In the genomic region with DNA sequence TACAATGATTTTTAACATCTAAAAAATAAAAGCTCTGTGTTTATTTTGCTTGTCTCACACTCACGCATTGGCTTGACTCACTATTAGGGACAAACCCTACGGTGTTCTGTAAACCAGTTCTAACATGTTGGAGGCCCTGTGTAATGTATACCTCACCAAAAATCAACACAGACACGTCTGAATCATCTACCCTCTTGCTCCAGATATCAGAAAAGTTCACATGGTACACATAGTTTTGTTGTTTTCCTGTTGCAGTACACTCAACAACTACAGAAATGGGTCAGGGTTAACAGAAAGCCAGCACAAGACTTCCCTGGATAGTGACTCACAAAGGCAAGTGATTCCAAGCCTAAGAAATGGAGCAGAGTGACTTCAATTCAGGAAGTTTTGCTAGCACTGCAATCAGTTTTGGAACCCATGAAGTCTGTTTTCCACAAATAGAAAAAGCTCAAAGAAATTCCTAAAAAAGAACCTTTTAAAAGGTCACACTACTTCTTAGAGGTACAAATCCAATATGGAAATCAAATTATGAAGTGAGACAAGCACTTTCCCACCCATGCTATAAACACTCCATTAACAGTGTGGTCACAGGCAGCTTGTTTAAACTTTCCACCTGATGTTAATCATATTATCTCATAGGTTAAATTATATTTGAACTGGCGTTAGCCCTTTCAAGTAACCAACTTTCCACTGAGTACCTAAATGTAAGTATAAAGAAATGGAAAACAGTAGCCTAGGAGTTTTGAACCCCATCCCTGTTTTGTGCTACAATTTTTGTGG, we compare ENCODE assay signal across 8 cellular contexts.
DNase-seq lines count a peak whose midpoint lies in the region; ATAC-seq, FAIRE-seq and TF ChIP-seq lines count a peak whose summit lies in the region.

No MANE protein-coding gene starts in this region.

- ATAC-seq in foreskin keratinocyte (peak; percentile 98), psoas muscle (peak; percentile 77 to 82 (median 80)), GM18511 (IDR thresholded peaks at IDR 0.05; ENCODE audit: unreplicated experiment) (no peak)

- intact Hi-C loops in psoas muscle (cut with DNase I) = loop anchor here in 1 of 2 donors (5.0 kb wide), 1 partner anchor 84 kb away; no protein-coding TSS in a partner anchor

- TF ChIP-seq RAD21 in SK-N-SH (IDR thresholded peaks at IDR 0.05; ENCODE audit: low read length) = no peak

- H3K36me3 ChIP-seq in SK-N-SH (replicated peaks in 1 of 2; ENCODE audit: control insufficient read depth in 1 of 2, insufficient read depth in 2 of 2, low read length in 1 of 2) (no peaks in the 10 kb centered on the region), psoas muscle (ENCODE audit: insufficient read depth in 1 of 2, low read depth in 1 of 2) (no peaks in the 10 kb centered on the region)

- H2AFZ ChIP-seq in SK-N-SH (ENCODE audit: low read depth) = no peak overlapping the region

- POLR2A ChIA-PET in SK-N-SH (lab: Yijun Ruan, JAX) = no interaction called here

- H3K27me3 ChIP-seq in SK-N-SH (ENCODE audit: insufficient read depth) (no peaks in the 10 kb centered on the region), foreskin keratinocyte (no peaks in the 10 kb centered on the region), psoas muscle (ENCODE audit: insufficient read depth in 3 of 3, low read length in 2 of 3) (no peaks in the 10 kb centered on the region)

- H3K27ac ChIP-seq in SK-N-SH (ENCODE audit: low read depth in 2 of 2, low read length in 1 of 2) = peak overlapping the region in 1 of 2 experiments; percentile 67; a peak in 2 of 4 replicates
- peak overlapping the region; percentile 60 for H3K27ac ChIP-seq in foreskin keratinocyte
- peak overlapping the region; percentile 24 for H3K27ac ChIP-seq in psoas muscle

- H3K4me2 ChIP-seq in SK-N-SH = peak overlapping the region; percentile 3; the same call in 1 of the 2 replicates

- H3K4me3 ChIP-seq in SK-N-SH (ENCODE audit: low read depth in 2 of 2, low read length in 1 of 2) = no peak overlapping the region
- H3K4me3 ChIP-seq in psoas muscle = no peak overlapping the region

- H3K9me3 ChIP-seq in SK-N-SH (no peaks in the 10 kb centered on the region), psoas muscle (no peaks in the 10 kb centered on the region)

- no peak overlapping the region for H3K9ac ChIP-seq in SK-N-SH

- no peaks in the 10 kb centered on the region for H4K20me1 ChIP-seq in SK-N-SH (ENCODE audit: insufficient read depth)

- peak; percentile 84 for FAIRE-seq in D721Med (lab: Jason Lieb, UNC)

- TF ChIP-seq CTCF in D721Med (IDR thresholded peaks at IDR 0.05; ENCODE audit: insufficient read depth, missing control alignments) (no peak), SK-N-SH (IDR thresholded peaks at IDR 0.05) (no peak), foreskin keratinocyte (conservative IDR thresholded peaks at IDR 0.05) (no peak), psoas muscle (IDR thresholded peaks at IDR 0.05) (no peak)

- peaks cover 0 to 17% of the 10 kb centered on the region in 2 experiments; a peak in 3 of 4 replicates for H3K4me1 ChIP-seq in SK-N-SH (ENCODE audit: control insufficient read depth in 1 of 2, insufficient read depth in 2 of 2, low read depth in 1 of 2, low read length in 1 of 2)
- peaks cover 16% of the 10 kb centered on the region for H3K4me1 ChIP-seq in foreskin keratinocyte
- peaks cover 7% of the 10 kb centered on the region for H3K4me1 ChIP-seq in psoas muscle

- CTCF ChIA-PET in SK-N-SH (lab: Yijun Ruan, JAX) = interaction anchor here (0.6 kb wide), 1 partner anchor 56 kb away, joined by 3 read pairs; no protein-coding TSS in a partner anchor

- H3K79me2 ChIP-seq in SK-N-SH (ENCODE audit: insufficient read depth) = no peaks in the 10 kb centered on the region

- TF ChIP-seq EP300 in SK-N-SH (IDR thresholded peaks at IDR 0.05; ENCODE audit: borderline replicate concordance in 1 of 2, low read depth in 1 of 2, low read length in 1 of 2) = no peak

- DNase-seq in D721Med (ENCODE audit: insufficient read length, low spot score) (no peak), SK-N-SH (no peak), foreskin keratinocyte (peak; percentile 99), psoas muscle (no peak), activated gamma-delta T cell treated with Interleukin-2 at 50 U/mL for 16 hours (no peak), NCI-H1048 (lab: John Stamatoyannopoulos, UW) (no peak)
- DNase-seq in activated naive CD4-positive, alpha-beta T cell treated with Interleukin-2 at 50 U/mL for 16 hours = no peak

- WGBS in SK-N-SH (ENCODE audit: low lambda C conversion rate) = 45% methylated on average over 4 of the region's 4 CpGs
- 62 to 78% (median 71%) methylated on average over 4 of the region's 4 CpGs for WGBS in psoas muscle, 3 donors

- H3F3A ChIP-seq in SK-N-SH (replicated peaks; ENCODE audit: insufficient read depth) = peaks cover 8% of the 10 kb centered on the region

- no peaks in the 10 kb centered on the region for H3K9me2 ChIP-seq in SK-N-SH

TF ChIP-seq in SK-N-SH, 30 proteins besides CTCF, POLR2A, EP300 and RAD21:
- TF ChIP-seq FOXM1 (IDR thresholded peaks at IDR 0.05; ENCODE audit: low read depth) (no peak), TAF1 (IDR thresholded peaks at IDR 0.05; ENCODE audit: borderline replicate concordance, low read depth, low read length) (no peak), CHD2 (IDR thresholded peaks at IDR 0.05; ENCODE audit: low read length, partially characterized antibody) (no peak), USF1 (IDR thresholded peaks at IDR 0.05; ENCODE audit: borderline replicate concordance, low read depth) (0 out of 2 replicates have a peak, but pooled peaks have one; percentile 8), NRF1 (IDR thresholded peaks at IDR 0.05; ENCODE audit: low read depth, low read length) (no peak), RXRA (IDR thresholded peaks at IDR 0.05; ENCODE audit: borderline replicate concordance, low read depth) (peak; percentile 77; the same call in 1 of the 2 replicates), FOSL2 (IDR thresholded peaks at IDR 0.05; ENCODE audit: borderline replicate concordance, low read depth) (peak; percentile 65), RFX5 (IDR thresholded peaks at IDR 0.05; ENCODE audit: low read length) (no peak), TCF12 (IDR thresholded peaks at IDR 0.05) (0 out of 2 replicates have a peak, but pooled peaks have one; percentile 58), POLR2AphosphoS5 (IDR thresholded peaks at IDR 0.05; ENCODE audit: low read depth, low read length) (0 out of 2 replicates have a peak, but pooled peaks have one; percentile 12), MAX (IDR thresholded peaks at IDR 0.05; ENCODE audit: low read depth) (no peak), JUND (IDR thresholded peaks at IDR 0.05) (peak; percentile 54; the same call in 1 of the 2 replicates), EZH2phosphoT487 (IDR thresholded peaks at IDR 0.05; ENCODE audit: borderline replicate concordance, low read depth) (no peak), MXI1 (IDR thresholded peaks at IDR 0.05; ENCODE audit: low read depth, low read length) (no peak), NFIC (IDR thresholded peaks at IDR 0.05; ENCODE audit: borderline replicate concordance) (no peak)
- TF ChIP-seq, protein P1, sequence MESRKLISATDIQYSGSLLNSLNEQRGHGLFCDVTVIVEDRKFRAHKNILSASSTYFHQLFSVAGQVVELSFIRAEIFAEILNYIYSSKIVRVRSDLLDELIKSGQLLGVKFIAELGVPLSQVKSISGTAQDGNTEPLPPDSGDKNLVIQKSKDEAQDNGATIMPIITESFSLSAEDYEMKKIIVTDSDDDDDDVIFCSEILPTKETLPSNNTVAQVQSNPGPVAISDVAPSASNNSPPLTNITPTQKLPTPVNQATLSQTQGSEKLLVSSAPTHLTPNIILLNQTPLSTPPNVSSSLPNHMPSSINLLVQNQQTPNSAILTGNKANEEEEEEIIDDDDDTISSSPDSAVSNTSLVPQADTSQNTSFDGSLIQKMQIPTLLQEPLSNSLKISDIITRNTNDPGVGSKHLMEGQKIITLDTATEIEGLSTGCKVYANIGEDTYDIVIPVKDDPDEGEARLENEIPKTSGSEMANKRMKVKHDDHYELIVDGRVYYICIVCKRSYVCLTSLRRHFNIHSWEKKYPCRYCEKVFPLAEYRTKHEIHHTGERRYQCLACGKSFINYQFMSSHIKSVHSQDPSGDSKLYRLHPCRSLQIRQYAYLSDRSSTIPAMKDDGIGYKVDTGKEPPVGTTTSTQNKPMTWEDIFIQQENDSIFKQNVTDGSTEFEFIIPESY (IDR thresholded peaks at IDR 0.05; ENCODE audit: borderline replicate concordance, low read depth) = no peak
- TF ChIP-seq, protein P2, sequence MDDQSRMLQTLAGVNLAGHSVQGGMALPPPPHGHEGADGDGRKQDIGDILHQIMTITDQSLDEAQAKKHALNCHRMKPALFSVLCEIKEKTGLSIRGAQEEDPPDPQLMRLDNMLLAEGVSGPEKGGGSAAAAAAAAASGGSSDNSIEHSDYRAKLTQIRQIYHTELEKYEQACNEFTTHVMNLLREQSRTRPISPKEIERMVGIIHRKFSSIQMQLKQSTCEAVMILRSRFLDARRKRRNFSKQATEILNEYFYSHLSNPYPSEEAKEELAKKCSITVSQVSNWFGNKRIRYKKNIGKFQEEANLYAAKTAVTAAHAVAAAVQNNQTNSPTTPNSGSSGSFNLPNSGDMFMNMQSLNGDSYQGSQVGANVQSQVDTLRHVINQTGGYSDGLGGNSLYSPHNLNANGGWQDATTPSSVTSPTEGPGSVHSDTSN (IDR thresholded peaks at IDR 0.05) = 0 out of 2 replicates have a peak, but pooled peaks have one; percentile 3
TF ChIP-seq in SK-N-SH: peak in this region for 7.

Comparison
In these comparisons a context has a peak if more than half of its experiments do, and no peak if none do; other contexts are left out.
1. DNase-seq: peak in foreskin keratinocyte (2 of 2); none in D721Med (single experiment), SK-N-SH (single experiment), psoas muscle (0 of 2), activated gamma-delta T cell treated with Interleukin-2 at 50 U/mL for 16 hours (single experiment), activated naive CD4-positive, alpha-beta T cell treated with Interleukin-2 at 50 U/mL for 16 hours (single experiment) and NCI-H1048 (single experiment).